8 cellular contexts compared by ENCODE assay signal in genomic region chr12:111529424-111530368, GRCh38.
A peak's percentile ranks its signal among the peaks of the same experiment; 100 is the strongest.
DNase-seq lines count a peak whose midpoint lies in the region; ATAC-seq, FAIRE-seq and TF ChIP-seq lines count a peak whose summit lies in the region.

No MANE protein-coding gene starts in this region.

- DNase-seq in SIG-M5 treated with dmso at 0.1 percent for 504 hours (lab: John Stamatoyannopoulos, UW; ENCODE audit: unreplicated experiment), result peak; percentile 58
- DNase-seq in SIG-M5 (lab: John Stamatoyannopoulos, UW), result no peak
- peak; percentile 37 for DNase-seq in NCI-H2107 treated with DMSO at 0.1 percent for 48 hours (lab: John Stamatoyannopoulos, UW; ENCODE audit: unreplicated experiment)
- peak; percentile 61 for DNase-seq in WERI-Rb-1
- peak; percentile 54 for DNase-seq in bronchial epithelial cell (ENCODE audit: low read depth)
- peak; percentile 82 for DNase-seq in left kidney (ENCODE audit: low read depth, low spot score)
- peak; percentile 66 for DNase-seq in stimulated activated CD4-positive, alpha-beta T cell treated with anti-CD3 and anti-CD28 coated beads, Interleukin-4, amount 100 ng/mL, for 24 hours

- ATAC-seq in GM19452 (IDR thresholded peaks at IDR 0.05; ENCODE audit: unreplicated experiment), result no peak

- H3K36me3 ChIP-seq in WERI-Rb-1 (peaks cover 28% of the 10 kb centered on the region), bronchial epithelial cell (ENCODE audit: control insufficient read depth, insufficient read depth, low read length) (peaks cover 7% of the 10 kb centered on the region)

- no peak for FAIRE-seq in bronchial epithelial cell (lab: Jason Lieb, UNC)

- no peak overlapping the region for H3K27ac ChIP-seq in WERI-Rb-1

- no peaks in the 10 kb centered on the region for H3K9me3 ChIP-seq in WERI-Rb-1 (ENCODE audit: severe bottlenecking)

- TF ChIP-seq CTCF in WERI-Rb-1 (IDR thresholded peaks at IDR 0.05; ENCODE audit: low read depth, low read length) (peak; percentile 69), bronchial epithelial cell (IDR thresholded peaks at IDR 0.05; ENCODE audit: insufficient read depth, low read length, severe bottlenecking) (peak; percentile 69)

- H3K4me3 ChIP-seq in WERI-Rb-1 (ENCODE audit: low read depth, low read length) (no peak overlapping the region), bronchial epithelial cell (ENCODE audit: low read depth, low read length) (no peak overlapping the region)

- H3K27me3 ChIP-seq in WERI-Rb-1 (ENCODE audit: insufficient read depth, low read depth, severe bottlenecking) (no peaks in the 10 kb centered on the region), bronchial epithelial cell (ENCODE audit: control insufficient read depth, insufficient read depth, low read length) (no peaks in the 10 kb centered on the region)
